8 cellular contexts compared by ENCODE assay signal in the genomic region with DNA sequence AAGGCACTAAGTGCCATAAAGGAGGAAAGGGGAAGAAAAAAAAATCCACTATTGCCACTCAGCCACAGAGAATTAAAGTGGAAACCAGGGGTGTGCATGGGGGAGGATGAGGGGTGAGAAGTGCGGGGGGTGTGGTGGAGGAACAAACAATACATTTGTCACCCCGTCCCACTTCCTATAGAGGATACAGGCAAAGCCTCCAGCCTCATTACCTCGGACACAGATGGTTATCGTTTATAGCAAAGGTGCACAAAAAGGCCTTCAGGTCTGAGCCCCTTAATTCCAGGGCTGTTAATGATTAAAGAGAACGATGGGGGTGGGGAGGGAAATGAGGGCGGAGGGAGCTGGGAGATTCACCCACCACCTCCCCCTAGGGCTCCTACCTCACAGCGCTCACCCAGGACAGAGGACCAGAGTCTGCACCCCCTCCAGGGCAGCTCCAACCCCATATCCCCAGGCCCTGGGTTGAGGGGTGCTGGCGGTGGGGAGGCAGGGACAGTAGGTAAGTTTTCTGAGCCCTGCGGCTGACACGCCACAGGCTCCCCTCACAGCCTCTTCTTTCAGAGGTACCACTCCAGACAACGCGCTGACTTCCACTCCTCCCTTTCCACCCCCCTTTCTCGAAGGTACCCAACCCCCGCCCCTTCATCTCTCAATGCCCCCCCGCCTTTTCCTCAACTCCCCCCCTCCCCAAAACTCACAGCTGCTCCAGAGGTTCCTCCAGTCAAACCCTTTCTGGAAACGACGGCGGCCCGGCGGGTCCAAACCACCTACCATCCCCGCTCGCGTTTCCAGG. TPM values are rescaled to one million over a fixed set of nuclear protein-coding genes. Genes with fewer than 3 reads are reported as not detected.
DNase-seq lines count a peak whose midpoint lies in the region; ATAC-seq, FAIRE-seq and TF ChIP-seq lines count a peak whose summit lies in the region.

No MANE protein-coding gene starts in this region.

- no peak for ATAC-seq in WTC11
- ATAC-seq in HG02884 (IDR thresholded peaks at IDR 0.05; ENCODE audit: unreplicated experiment) = no peak

- H3K27ac Mint-ChIP-seq in WTC11 (peak overlapping the region; percentile 12; the same call in 1 of the 2 replicates), progenitor cell of endocrine pancreas (peak overlapping the region; percentile 97)

- FAIRE-seq in GM19239 (lab: Jason Lieb, UNC) = no peak

- peak; percentile 26 for DNase-seq in stimulated activated CD4-positive, alpha-beta T cell treated with anti-CD3 and anti-CD28 coated beads, Interleukin-1b, Interleukin-23, amount 100 ng/mL, for 48 hours
- DNase-seq in stimulated activated CD4-positive, alpha-beta T cell treated with anti-CD3 and anti-CD28 coated beads, Interleukin-15, amount 100 ng/mL, for 24 hours = no peak
- DNase-seq in WTC11 (ENCODE audit: low spot score) (peak; percentile 20), fibroblast of villous mesenchyme (ENCODE audit: low read depth) (no peak), progenitor cell of endocrine pancreas (ENCODE audit: low spot score, unreplicated experiment) (peak; percentile 26), GM19239 (ENCODE audit: insufficient read length, low spot score) (no peak), SHP77 (lab: John Stamatoyannopoulos, UW) (no peak)

- H3K4me3 Mint-ChIP-seq in WTC11 = peak overlapping the region; percentile 83
- peak overlapping the region; percentile 89 for H3K4me3 Mint-ChIP-seq in progenitor cell of endocrine pancreas (ENCODE audit: low read depth)

- CTCF ChIA-PET in WTC11 (lab: Charles Lee) = interaction anchor here (0.5 to 1.4 kb wide), 7 partner anchors 10 to 288 kb away, joined by 3 to 5 read pairs (median 3); no protein-coding TSS in a partner anchor

- no peaks in the 10 kb centered on the region for H3K9me3 Mint-ChIP-seq in WTC11
- no peaks in the 10 kb centered on the region for H3K9me3 Mint-ChIP-seq in progenitor cell of endocrine pancreas (ENCODE audit: low read depth)

- no peak for TF ChIP-seq CTCF in WTC11 (IDR thresholded peaks at IDR 0.05)
- no peak for TF ChIP-seq CTCF in fibroblast of villous mesenchyme (IDR thresholded peaks at IDR 0.05; ENCODE audit: insufficient read depth, low read depth, low read length)
- TF ChIP-seq CTCF in progenitor cell of endocrine pancreas (IDR thresholded peaks at IDR 0.05; ENCODE audit: unreplicated experiment) = no peak

- POLR2A ChIA-PET in WTC11 (lab: Charles Lee) = interaction anchor here (0.6 to 1.7 kb wide), 8 partner anchors 10 to 42 kb away, joined by 3 to 9 read pairs (median 4); no protein-coding TSS in a partner anchor

- peaks cover 19% of the 10 kb centered on the region for H3K36me3 Mint-ChIP-seq in WTC11
- H3K36me3 Mint-ChIP-seq in progenitor cell of endocrine pancreas (ENCODE audit: insufficient read depth) = peaks cover 10% of the 10 kb centered on the region

- peak overlapping the region; percentile 97 for H3K4me3 ChIP-seq in fibroblast of villous mesenchyme (ENCODE audit: low read depth, low read length)

- H3K4me1 Mint-ChIP-seq in WTC11 (peaks cover 49% of the 10 kb centered on the region), progenitor cell of endocrine pancreas (ENCODE audit: low read depth) (peaks cover 57% of the 10 kb centered on the region)

- H3K27me3 Mint-ChIP-seq in WTC11 (ENCODE audit: low read depth) (no peaks in the 10 kb centered on the region), progenitor cell of endocrine pancreas (no peaks in the 10 kb centered on the region)

TF ChIP-seq in WTC11, 78 proteins besides CTCF, POLR2A, EP300 and RAD21 (continues in another document):
- TF ChIP-seq, protein P1, sequence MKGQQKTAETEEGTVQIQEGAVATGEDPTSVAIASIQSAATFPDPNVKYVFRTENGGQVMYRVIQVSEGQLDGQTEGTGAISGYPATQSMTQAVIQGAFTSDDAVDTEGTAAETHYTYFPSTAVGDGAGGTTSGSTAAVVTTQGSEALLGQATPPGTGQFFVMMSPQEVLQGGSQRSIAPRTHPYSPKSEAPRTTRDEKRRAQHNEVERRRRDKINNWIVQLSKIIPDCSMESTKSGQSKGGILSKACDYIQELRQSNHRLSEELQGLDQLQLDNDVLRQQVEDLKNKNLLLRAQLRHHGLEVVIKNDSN (CRISPR knock-in tag; IDR thresholded peaks at IDR 0.05) = no peak
- TF ChIP-seq ZNF396 (CRISPR knock-in tag; IDR thresholded peaks at IDR 0.05; ENCODE audit: borderline replicate concordance) = no peak
- TF ChIP-seq, protein P2, sequence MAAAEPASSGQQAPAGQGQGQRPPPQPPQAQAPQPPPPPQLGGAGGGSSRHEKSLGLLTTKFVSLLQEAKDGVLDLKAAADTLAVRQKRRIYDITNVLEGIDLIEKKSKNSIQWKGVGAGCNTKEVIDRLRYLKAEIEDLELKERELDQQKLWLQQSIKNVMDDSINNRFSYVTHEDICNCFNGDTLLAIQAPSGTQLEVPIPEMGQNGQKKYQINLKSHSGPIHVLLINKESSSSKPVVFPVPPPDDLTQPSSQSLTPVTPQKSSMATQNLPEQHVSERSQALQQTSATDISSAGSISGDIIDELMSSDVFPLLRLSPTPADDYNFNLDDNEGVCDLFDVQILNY (CRISPR knock-in tag; IDR thresholded peaks at IDR 0.05) = no peak
- TF ChIP-seq, protein P3, sequence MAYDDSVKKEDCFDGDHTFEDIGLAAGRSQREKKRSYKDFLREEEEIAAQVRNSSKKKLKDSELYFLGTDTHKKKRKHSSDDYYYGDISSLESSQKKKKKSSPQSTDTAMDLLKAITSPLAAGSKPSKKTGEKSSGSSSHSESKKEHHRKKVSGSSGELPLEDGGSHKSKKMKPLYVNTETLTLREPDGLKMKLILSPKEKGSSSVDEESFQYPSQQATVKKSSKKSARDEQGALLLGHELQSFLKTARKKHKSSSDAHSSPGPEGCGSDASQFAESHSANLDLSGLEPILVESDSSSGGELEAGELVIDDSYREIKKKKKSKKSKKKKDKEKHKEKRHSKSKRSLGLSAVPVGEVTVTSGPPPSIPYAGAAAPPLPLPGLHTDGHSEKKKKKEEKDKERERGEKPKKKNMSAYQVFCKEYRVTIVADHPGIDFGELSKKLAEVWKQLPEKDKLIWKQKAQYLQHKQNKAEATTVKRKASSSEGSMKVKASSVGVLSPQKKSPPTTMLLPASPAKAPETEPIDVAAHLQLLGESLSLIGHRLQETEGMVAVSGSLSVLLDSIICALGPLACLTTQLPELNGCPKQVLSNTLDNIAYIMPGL (CRISPR knock-in tag; IDR thresholded peaks at IDR 0.05) = no peak
- TF ChIP-seq, protein P4, sequence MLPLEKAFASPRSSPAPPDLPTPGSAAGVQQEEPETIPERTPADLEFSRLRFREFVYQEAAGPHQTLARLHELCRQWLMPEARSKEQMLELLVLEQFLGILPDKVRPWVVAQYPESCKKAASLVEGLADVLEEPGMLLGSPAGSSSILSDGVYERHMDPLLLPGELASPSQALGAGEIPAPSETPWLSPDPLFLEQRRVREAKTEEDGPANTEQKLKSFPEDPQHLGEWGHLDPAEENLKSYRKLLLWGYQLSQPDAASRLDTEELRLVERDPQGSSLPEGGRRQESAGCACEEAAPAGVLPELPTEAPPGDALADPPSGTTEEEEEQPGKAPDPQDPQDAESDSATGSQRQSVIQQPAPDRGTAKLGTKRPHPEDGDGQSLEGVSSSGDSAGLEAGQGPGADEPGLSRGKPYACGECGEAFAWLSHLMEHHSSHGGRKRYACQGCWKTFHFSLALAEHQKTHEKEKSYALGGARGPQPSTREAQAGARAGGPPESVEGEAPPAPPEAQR (CRISPR knock-in tag; IDR thresholded peaks at IDR 0.05) = no peak
- no peak for TF ChIP-seq FOXJ3 (CRISPR knock-in tag; IDR thresholded peaks at IDR 0.05; ENCODE audit: borderline replicate concordance)
- TF ChIP-seq, protein P5, sequence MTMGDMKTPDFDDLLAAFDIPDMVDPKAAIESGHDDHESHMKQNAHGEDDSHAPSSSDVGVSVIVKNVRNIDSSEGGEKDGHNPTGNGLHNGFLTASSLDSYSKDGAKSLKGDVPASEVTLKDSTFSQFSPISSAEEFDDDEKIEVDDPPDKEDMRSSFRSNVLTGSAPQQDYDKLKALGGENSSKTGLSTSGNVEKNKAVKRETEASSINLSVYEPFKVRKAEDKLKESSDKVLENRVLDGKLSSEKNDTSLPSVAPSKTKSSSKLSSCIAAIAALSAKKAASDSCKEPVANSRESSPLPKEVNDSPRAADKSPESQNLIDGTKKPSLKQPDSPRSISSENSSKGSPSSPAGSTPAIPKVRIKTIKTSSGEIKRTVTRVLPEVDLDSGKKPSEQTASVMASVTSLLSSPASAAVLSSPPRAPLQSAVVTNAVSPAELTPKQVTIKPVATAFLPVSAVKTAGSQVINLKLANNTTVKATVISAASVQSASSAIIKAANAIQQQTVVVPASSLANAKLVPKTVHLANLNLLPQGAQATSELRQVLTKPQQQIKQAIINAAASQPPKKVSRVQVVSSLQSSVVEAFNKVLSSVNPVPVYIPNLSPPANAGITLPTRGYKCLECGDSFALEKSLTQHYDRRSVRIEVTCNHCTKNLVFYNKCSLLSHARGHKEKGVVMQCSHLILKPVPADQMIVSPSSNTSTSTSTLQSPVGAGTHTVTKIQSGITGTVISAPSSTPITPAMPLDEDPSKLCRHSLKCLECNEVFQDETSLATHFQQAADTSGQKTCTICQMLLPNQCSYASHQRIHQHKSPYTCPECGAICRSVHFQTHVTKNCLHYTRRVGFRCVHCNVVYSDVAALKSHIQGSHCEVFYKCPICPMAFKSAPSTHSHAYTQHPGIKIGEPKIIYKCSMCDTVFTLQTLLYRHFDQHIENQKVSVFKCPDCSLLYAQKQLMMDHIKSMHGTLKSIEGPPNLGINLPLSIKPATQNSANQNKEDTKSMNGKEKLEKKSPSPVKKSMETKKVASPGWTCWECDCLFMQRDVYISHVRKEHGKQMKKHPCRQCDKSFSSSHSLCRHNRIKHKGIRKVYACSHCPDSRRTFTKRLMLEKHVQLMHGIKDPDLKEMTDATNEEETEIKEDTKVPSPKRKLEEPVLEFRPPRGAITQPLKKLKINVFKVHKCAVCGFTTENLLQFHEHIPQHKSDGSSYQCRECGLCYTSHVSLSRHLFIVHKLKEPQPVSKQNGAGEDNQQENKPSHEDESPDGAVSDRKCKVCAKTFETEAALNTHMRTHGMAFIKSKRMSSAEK (CRISPR knock-in tag; IDR thresholded peaks at IDR 0.05; ENCODE audit: borderline replicate concordance) = no peak
- TF ChIP-seq MXD4 (CRISPR knock-in tag; IDR thresholded peaks at IDR 0.05; ENCODE audit: borderline replicate concordance) = no peak
- TF ChIP-seq RELA (CRISPR knock-in tag; IDR thresholded peaks at IDR 0.05; ENCODE audit: borderline replicate concordance) = no peak
- TF ChIP-seq SP1 (CRISPR knock-in tag; conservative IDR thresholded peaks at IDR 0.05) = no peak

RNA-seq across cellular contexts. Expression of a gene that starts 0.5 kb away (rescaled TPM):
- total RNA-seq in WTC11 (2021) = 12.8 to 14.7 TPM (median 14.4 TPM) in 3 replicates
- total RNA-seq in fibroblast of villous mesenchyme = 24.5 and 52.2 TPM in 2 replicates
- 23.2 and 24.2 TPM in 2 replicates for total RNA-seq in progenitor cell of endocrine pancreas

RNA-seq across cellular contexts. Expression of a gene that starts 0.9 kb away (rescaled TPM):
- total RNA-seq in WTC11 (2021) = 11.4 to 15.0 TPM (median 12.3 TPM) in 3 replicates
- total RNA-seq in fibroblast of villous mesenchyme = 28.0 and 59.2 TPM in 2 replicates
- total RNA-seq in progenitor cell of endocrine pancreas = 32.5 and 34.2 TPM in 2 replicates

Comparison
In these comparisons a context has a peak if more than half of its experiments do, and no peak if none do; other contexts are left out.
1. DNase-seq: peak in stimulated activated CD4-positive, alpha-beta T cell treated with anti-CD3 and anti-CD28 coated beads, Interleukin-1b, Interleukin-23, amount 100 ng/mL, for 48 hours (single experiment), WTC11 (single experiment) and progenitor cell of endocrine pancreas (single experiment); none in stimulated activated CD4-positive, alpha-beta T cell treated with anti-CD3 and anti-CD28 coated beads, Interleukin-15, amount 100 ng/mL, for 24 hours (single experiment), fibroblast of villous mesenchyme (single experiment), GM19239 (single experiment) and SHP77 (0 of 2).